26 cellular contexts compared by ENCODE assay signal in genomic region chr12:121062391-121063045, GRCh38. TPM values are rescaled to one million over a fixed set of nuclear protein-coding genes. Genes with fewer than 3 reads are reported as not detected.
"Had no signal": no experiment of that assay in that cellular context is flagged by ENCODE, and none has a peak within 500 bp of the region (broad histone marks: within the 10 kb centered on the region; RNA-seq: fewer than 3 reads in every experiment).

No MANE protein-coding gene starts in this region.

- H3K27me3 Mint-ChIP-seq: activated CD4-positive, alpha-beta memory T cell treated with anti-CD3 and anti-CD28 coated beads for 36 hours; activated naive CD4-positive, alpha-beta T cell treated with anti-CD3 and anti-CD28 coated beads, Interleukin-2, amount 50 U/mL, for 24 hours; activated T-helper 17 cell treated with anti-CD3 and anti-CD28 coated beads, Interleukin-2, amount 50 U/mL, for 72 hours had no signal

- H3K36me3 Mint-ChIP-seq: activated CD4-positive, alpha-beta memory T cell treated with anti-CD3 and anti-CD28 coated beads for 36 hours; activated naive CD4-positive, alpha-beta T cell treated with anti-CD3 and anti-CD28 coated beads, Interleukin-2, amount 50 U/mL, for 24 hours; activated naive CD8-positive, alpha-beta T cell treated with anti-CD3 and anti-CD28 coated beads, Interleukin-2, amount 10 ng/mL, durations not matched to agents 7 days and 5 days had no signal

- H3K9me3 Mint-ChIP-seq: activated CD4-positive, alpha-beta memory T cell treated with anti-CD3 and anti-CD28 coated beads for 36 hours; activated naive CD4-positive, alpha-beta T cell treated with anti-CD3 and anti-CD28 coated beads, Interleukin-2, amount 50 U/mL, for 24 hours; activated naive CD8-positive, alpha-beta T cell treated with anti-CD3 and anti-CD28 coated beads, Interleukin-2, amount 10 ng/mL, durations not matched to agents 7 days and 5 days; activated T-cell treated with anti-CD3 and anti-CD28 coated beads, Interleukin-2, amount 50 U/mL, for 72 hours; activated T-helper 17 cell treated with anti-CD3 and anti-CD28 coated beads, Interleukin-2, amount 50 U/mL, for 72 hours; T-helper 1 cell treated with Interleukin-12 subunit alpha and Interleukin-12 subunit beta and Interleukin-4 antibody, amounts not matched to agents 30 μg/mL and 1 μg/mL, for 36 hours; T-helper 2 cell treated with Interferon-gamma antibody and Interleukin-4, amounts not matched to agents 5 μg/mL and 100 μg/mL, for 36 hours had no signal

- H3K4me3 ChIP-seq: ascending aorta, cardiac muscle cell, Peyer's patch, SJSA1 had no signal

- H3K4me1 ChIP-seq: ascending aorta had no signal

- H3K9me3 ChIP-seq: ascending aorta, Peyer's patch, SJSA1, SK-N-SH had no signal

- DNase-seq: activated CD4-positive, alpha-beta memory T cell treated with anti-CD3 and anti-CD28 coated beads for 36 hours; activated CD4-positive, alpha-beta T cell treated with anti-CD3 and anti-CD28 coated beads, Interleukin-2, amount 50 U/mL, for 1 hour; activated gamma-delta T cell; activated naive CD4-positive, alpha-beta T cell treated with Interleukin-2 at 50 U/mL for 16 hours; activated naive CD8-positive, alpha-beta T cell treated with anti-CD3 and anti-CD28 coated beads, Interleukin-2, amount 10 ng/mL, durations not matched to agents 7 days and 5 days; activated T-cell treated with anti-CD3 and anti-CD28 coated beads, Interleukin-2, amount 50 U/mL, for 1 hour; activated T-cell treated with anti-CD3 and anti-CD28 coated beads, Interleukin-2, amount 50 U/mL, for 72 hours; MM.1S; NCI-H1105; NCI-H1417 treated with DMSO at 0.1 percent for 48 hours; NCI-H187 treated with DMSO at 0.1 percent for 48 hours; NCI-H2081; NCI-H345; NK-92 treated with Interleukin-12 subunit alpha and Interleukin-12 subunit beta, amount 100 ng/mL, for 24 hours; Peyer's patch; RPMI8226 had no signal

- H3K27ac Mint-ChIP-seq: activated CD4-positive, alpha-beta memory T cell treated with anti-CD3 and anti-CD28 coated beads for 36 hours; activated naive CD4-positive, alpha-beta T cell treated with anti-CD3 and anti-CD28 coated beads, Interleukin-2, amount 50 U/mL, for 24 hours; activated naive CD8-positive, alpha-beta T cell treated with anti-CD3 and anti-CD28 coated beads, Interleukin-2, amount 10 ng/mL, durations not matched to agents 7 days and 5 days; activated T-cell treated with anti-CD3 and anti-CD28 coated beads, Interleukin-2, amount 50 U/mL, for 72 hours; activated T-helper 17 cell treated with anti-CD3 and anti-CD28 coated beads, Interleukin-2, amount 50 U/mL, for 72 hours; T-helper 1 cell treated with Interleukin-12 subunit alpha and Interleukin-12 subunit beta and Interleukin-4 antibody, amounts not matched to agents 30 μg/mL and 1 μg/mL, for 36 hours; T-helper 2 cell treated with Interferon-gamma antibody and Interleukin-4, amounts not matched to agents 5 μg/mL and 100 μg/mL, for 36 hours had no signal

- H3K36me3 ChIP-seq: ascending aorta, cardiac muscle cell, Peyer's patch, SJSA1 had no signal

- ATAC-seq: activated T-cell treated with anti-CD3 and anti-CD28 coated beads, Interleukin-2, amount 50 U/mL, for 72 hours; activated T-helper 17 cell treated with anti-CD3 and anti-CD28 coated beads, Interleukin-2, amount 50 U/mL, for 72 hours had no signal

- H3K27me3 ChIP-seq: ascending aorta, cardiac muscle cell, Peyer's patch, SJSA1 had no signal

- H3K27ac ChIP-seq: ascending aorta, cardiac muscle cell, KMS-11, Peyer's patch, SJSA1 had no signal

- FAIRE-seq: TTC549 had no signal

- H3K4me3 Mint-ChIP-seq: activated CD4-positive, alpha-beta memory T cell treated with anti-CD3 and anti-CD28 coated beads for 36 hours; activated naive CD4-positive, alpha-beta T cell treated with anti-CD3 and anti-CD28 coated beads, Interleukin-2, amount 50 U/mL, for 24 hours; activated naive CD8-positive, alpha-beta T cell treated with anti-CD3 and anti-CD28 coated beads, Interleukin-2, amount 10 ng/mL, durations not matched to agents 7 days and 5 days; activated T-cell treated with anti-CD3 and anti-CD28 coated beads, Interleukin-2, amount 50 U/mL, for 72 hours; activated T-helper 17 cell treated with anti-CD3 and anti-CD28 coated beads, Interleukin-2, amount 50 U/mL, for 72 hours; T-helper 1 cell treated with Interleukin-12 subunit alpha and Interleukin-12 subunit beta and Interleukin-4 antibody, amounts not matched to agents 30 μg/mL and 1 μg/mL, for 36 hours; T-helper 2 cell treated with Interferon-gamma antibody and Interleukin-4, amounts not matched to agents 5 μg/mL and 100 μg/mL, for 36 hours had no signal

RNA-seq across cellular contexts. Expression of gene OASL, which starts 23.5 kb away (rescaled TPM):
- total RNA-seq: ascending aorta, cardiac muscle cell, SJSA1 had no signal
